Comparison of ENCODE assay signal across 9 cellular contexts in the genomic region with DNA sequence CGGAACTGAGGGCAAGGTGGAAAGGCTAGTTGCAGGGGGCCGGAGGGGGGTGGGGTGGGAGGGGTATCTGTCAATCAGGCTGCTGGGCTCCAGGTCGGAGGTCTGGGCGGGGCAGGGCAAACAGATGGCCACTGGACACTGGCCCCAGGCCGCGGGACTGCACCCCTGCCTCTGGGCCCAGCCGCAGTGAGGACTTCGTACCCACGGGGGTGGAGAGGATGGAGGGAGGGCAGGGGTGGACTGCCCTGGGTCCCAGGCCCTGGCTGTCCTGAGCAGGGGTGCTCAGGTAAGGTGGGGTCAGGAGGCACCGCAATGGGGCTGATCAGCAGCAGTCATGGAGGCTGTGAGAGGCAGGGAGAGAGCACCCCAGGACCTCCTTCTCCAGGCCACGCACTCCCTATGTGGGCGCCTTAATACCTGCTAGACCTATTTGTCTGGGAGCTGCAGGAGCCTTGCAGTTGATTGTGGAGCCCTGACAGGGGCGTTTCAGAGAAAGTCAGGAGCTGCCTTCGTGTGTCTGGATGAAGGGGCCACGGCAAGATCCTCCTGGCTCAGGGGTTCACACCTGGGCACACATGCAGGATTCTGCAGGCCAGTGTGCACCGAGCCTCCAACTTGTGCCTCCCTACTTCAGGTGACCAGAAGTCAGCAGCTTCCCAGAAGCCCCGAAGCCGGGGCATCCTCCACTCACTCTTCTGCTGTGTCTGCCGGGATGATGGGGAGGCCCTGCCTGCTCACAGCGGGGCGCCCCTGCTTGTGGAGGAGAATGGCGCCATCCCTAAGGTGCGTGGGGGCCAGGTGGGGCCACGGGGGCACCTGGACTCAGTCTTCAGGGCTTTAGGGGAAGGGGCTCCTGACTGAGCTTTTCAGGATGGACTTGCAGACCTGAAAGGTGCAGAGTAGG. TPM values are rescaled to one million over a fixed set of nuclear protein-coding genes. Genes with fewer than 3 reads are reported as not detected.
DNase-seq lines count a peak whose midpoint lies in the region; ATAC-seq and TF ChIP-seq lines count a peak whose summit lies in the region.
"Had no signal": no experiment of that assay in that cellular context is flagged by ENCODE, and none has a peak within 500 bp of the region (broad histone marks: within the 10 kb centered on the region; RNA-seq: fewer than 3 reads in every experiment).

No MANE protein-coding gene starts in this region.

- no peaks in the 10 kb centered on the region for H3K79me1 ChIP-seq in H9 (ENCODE audit: insufficient read depth, low read depth, low read length, poor library complexity, severe bottlenecking)

- H2BK120ac ChIP-seq in H9 (ENCODE audit: low read depth, low read length, poor library complexity, severe bottlenecking): no peak overlapping the region

- H3K36me3 Mint-ChIP-seq in H9 (ENCODE audit: insufficient read depth in 1 of 3, low read depth in 3 of 3): peaks cover 4 to 25% (median 22%) of the 10 kb centered on the region in 3 experiments; a peak in 6 of 7 replicates
- peaks cover 42% of the 10 kb centered on the region for H3K36me3 Mint-ChIP-seq in activated T-cell treated with anti-CD3 and anti-CD28 coated beads, Interleukin-2, amount 50 U/mL, for 24 hours (ENCODE audit: low read depth)

- no peak overlapping the region for H3K27ac Mint-ChIP-seq in H9
- peak overlapping the region; percentile 33 for H3K27ac Mint-ChIP-seq in activated T-cell treated with anti-CD3 and anti-CD28 coated beads, Interleukin-2, amount 50 U/mL, for 24 hours

- H3K56ac ChIP-seq in H9 (ENCODE audit: insufficient read length, low read depth, low read length): no peak overlapping the region

- H3K4ac ChIP-seq in H9 (ENCODE audit: low read depth, low read length): no peak overlapping the region

- peaks cover 36% of the 10 kb centered on the region for H3K36me3 ChIP-seq in right atrium auricular region

- no peak overlapping the region for H2BK15ac ChIP-seq in H9 (ENCODE audit: low read depth, low read length)

- no peak overlapping the region for H4K91ac ChIP-seq in H9 (ENCODE audit: insufficient read length, low read depth, low read length)

- H3K27ac ChIP-seq in H9 (ENCODE audit: insufficient read length, low read depth, low read length) (no peak overlapping the region), right atrium auricular region (peak overlapping the region; percentile 98 to 99), skin epidermis (peak overlapping the region; percentile 69 to 100 (median 99))

- peaks cover 36% of the 10 kb centered on the region for H3K23me2 ChIP-seq in H9 (ENCODE audit: insufficient read length, low read depth, low read length, poor library complexity, severe bottlenecking)

- no peak overlapping the region for H3K23ac ChIP-seq in H9 (ENCODE audit: insufficient read length, low read depth, low read length)

- no peak overlapping the region for H3T11ph ChIP-seq in H9 (ENCODE audit: low read length)

- WGBS in H9 (ENCODE audit: extremely low coverage, insufficient read length, low lambda C conversion rate): no CpG with 5 or more reads among the region's 24 CpGs

- no peaks in the 10 kb centered on the region for H3K79me2 ChIP-seq in H9 (ENCODE audit: insufficient read depth, low read length)

- H3K14ac ChIP-seq in H9 (ENCODE audit: insufficient read depth, low read length): no peak overlapping the region

- H2BK12ac ChIP-seq in H9 (ENCODE audit: insufficient read length, low read depth, low read length): no peak overlapping the region

- no peak overlapping the region for H4K8ac ChIP-seq in H9 (replicated peaks; ENCODE audit: insufficient read length, low read depth, low read length)

- H3K4me3 ChIP-seq in right atrium auricular region: peak overlapping the region; percentile 93 to 96
- peak overlapping the region; percentile 73 to 99 (median 89) for H3K4me3 ChIP-seq in skin epidermis

- peak overlapping the region; percentile 90 to 92 for H3K4me3 Mint-ChIP-seq in H9
- H3K4me3 Mint-ChIP-seq in activated T-cell treated with anti-CD3 and anti-CD28 coated beads, Interleukin-2, amount 50 U/mL, for 24 hours: peak overlapping the region; percentile 92

- H3K18ac ChIP-seq in H9 (ENCODE audit: insufficient read length, low read depth, low read length): no peak overlapping the region

- peaks cover 20% of the 10 kb centered on the region for H3K27me3 ChIP-seq in H9 (ENCODE audit: insufficient read depth, low read length)
- no peaks in the 10 kb centered on the region for H3K27me3 ChIP-seq in right atrium auricular region

- TF ChIP-seq CTCF in H9 (conservative IDR thresholded peaks at IDR 0.05) (no peak), right atrium auricular region (IDR thresholded peaks at IDR 0.05) (no peak)

- no peak for ATAC-seq in activated CD4-positive, CD25-positive, alpha-beta regulatory T cell treated with anti-CD3 and anti-CD28 coated beads, Interleukin-2, amount 50 U/mL, for 24 hours
- no peak for ATAC-seq in HG02973 (IDR thresholded peaks at IDR 0.05; ENCODE audit: unreplicated experiment)

- peak overlapping the region; percentile 64 for H3K4me2 ChIP-seq in H9 (ENCODE audit: insufficient read depth, insufficient read length, low read length)

- H2BK20ac ChIP-seq in H9 (ENCODE audit: low read depth, low read length, poor library complexity, severe bottlenecking): no peak overlapping the region

- H3K4me1 ChIP-seq in H9 (ENCODE audit: insufficient read depth, low read length): no peaks in the 10 kb centered on the region; the same call in 1 of the 2 replicates
- H3K4me1 ChIP-seq in right atrium auricular region: peaks cover 0 to 74% of the 10 kb centered on the region in 2 donors

- no peak overlapping the region for H2AFZ ChIP-seq in H9 (ENCODE audit: low read length)

- DNase-seq in H9 (no peak), right atrium auricular region (ENCODE audit: low spot score) (no peak), occipital lobe (lab: John Stamatoyannopoulos, UW) (no peak), HK-2 (ENCODE audit: unreplicated experiment) (no peak)
- peak; percentile 42 for DNase-seq in activated T-cell treated with anti-CD3 and anti-CD28 coated beads, Interleukin-2, amount 50 U/mL, for 24 hours

- H3K9me3 Mint-ChIP-seq in H9: no peaks in the 10 kb centered on the region
- H3K9me3 Mint-ChIP-seq in activated T-cell treated with anti-CD3 and anti-CD28 coated beads, Interleukin-2, amount 50 U/mL, for 24 hours: no peaks in the 10 kb centered on the region

- no peak overlapping the region for H3K9ac ChIP-seq in H9 (ENCODE audit: extremely low read depth, insufficient read length, low read length)

- no peaks in the 10 kb centered on the region for H3K9me3 ChIP-seq in H9 (ENCODE audit: control insufficient read depth, low read depth, low read length)
- no peaks in the 10 kb centered on the region for H3K9me3 ChIP-seq in right atrium auricular region

- H2BK5ac ChIP-seq in H9 (ENCODE audit: insufficient read length, low read length): no peak overlapping the region

- H3K27me3 Mint-ChIP-seq in H9 (ENCODE audit: low read depth): peaks cover 29% of the 10 kb centered on the region
- H3K27me3 Mint-ChIP-seq in activated T-cell treated with anti-CD3 and anti-CD28 coated beads, Interleukin-2, amount 50 U/mL, for 24 hours: peaks cover 16% of the 10 kb centered on the region

- H4K5ac ChIP-seq in H9 (ENCODE audit: insufficient read length, low read depth, low read length): no peak overlapping the region

- H2AK5ac ChIP-seq in H9 (ENCODE audit: insufficient read length, low read length): no peak overlapping the region

- no peaks in the 10 kb centered on the region for H4K20me1 ChIP-seq in H9 (ENCODE audit: control insufficient read depth, insufficient read depth, insufficient read length)

- peaks cover 26 to 32% of the 10 kb centered on the region in 2 experiments for H3K4me1 Mint-ChIP-seq in H9
- H3K4me1 Mint-ChIP-seq in activated T-cell treated with anti-CD3 and anti-CD28 coated beads, Interleukin-2, amount 50 U/mL, for 24 hours (ENCODE audit: low read depth): peaks cover 68% of the 10 kb centered on the region

RNA-seq across cellular contexts. Expression of gene CTDSP1, which starts 1.5 kb away (rescaled TPM):
- total RNA-seq in H9 (2021): 52.3 and 56.6 TPM in 2 replicates
- 10 to 100 TPM; 54.2 to 99.5 TPM for total RNA-seq in right atrium auricular region
- 13.3 TPM for total RNA-seq in occipital lobe

RNA-seq across cellular contexts. Expression of gene VIL1, which starts 17.7 kb away (rescaled TPM):
- total RNA-seq in H9 (2021): 4.0 and 4.2 TPM in 2 replicates
- not detected for total RNA-seq in right atrium auricular region
- not detected for total RNA-seq in occipital lobe
- total RNA-seq: T-helper 2 cell treated with Interferon-gamma antibody and Interleukin-4, amounts not matched to agents 100 ng/mL and 5 ng/mL, for 36 hours had no signal

RNA-seq across cellular contexts. Expression of gene SLC11A1, which starts 19.1 kb away (rescaled TPM):
- total RNA-seq in H9 (2021): 0.04 and 0.11 TPM in 2 replicates
- total RNA-seq in right atrium auricular region: 10 to 100 TPM in 1 of 2 donors, 1 to 10 TPM in 1; 8.7 to 22.1 TPM
- 1.7 TPM for total RNA-seq in occipital lobe

RNA-seq across cellular contexts. Expression of gene CATIP, which starts 44.5 kb away (rescaled TPM):
- total RNA-seq in H9 (2021) (not detected in 2 replicates), right atrium auricular region (not detected), occipital lobe (0.31 TPM)
- total RNA-seq: T-helper 2 cell treated with Interferon-gamma antibody and Interleukin-4, amounts not matched to agents 100 ng/mL and 5 ng/mL, for 36 hours had no signal
